Comparison of ENCODE assay signal across 24 cellular contexts in genomic region chr19:7980635-7981121, GRCh38. TPM values are rescaled to one million over a fixed set of nuclear protein-coding genes. Genes with fewer than 3 reads are reported as not detected.
"Had no signal": no experiment of that assay in that cellular context is flagged by ENCODE, and none has a peak within 500 bp of the region (broad histone marks: within the 10 kb centered on the region; RNA-seq: fewer than 3 reads in every experiment).

No MANE protein-coding gene starts in this region.

- H3K4me3 ChIP-seq: adrenal gland, ascending aorta, hepatocyte, lung, neural progenitor cell, prostate gland, uterus had no signal

- ATAC-seq: activated CD8-positive, alpha-beta T cell treated with anti-CD3 and anti-CD28 coated beads, Interleukin-2, amount 10 ng/mL, durations not matched to agents 7 days and 5 days; esophagus mucosa; naive thymus-derived CD4-positive, alpha-beta T cell had no signal

- H2AFZ ChIP-seq: hepatocyte, neural progenitor cell had no signal

- H3K27me3 ChIP-seq: adrenal gland, ascending aorta, brain microvascular endothelial cell, hepatocyte, neural progenitor cell, uterus had no signal

- DNase-seq: activated CD4-positive, alpha-beta T cell treated with anti-CD3 and anti-CD28 coated beads, Interleukin-2, amount 50 U/mL, for 1 hour; activated CD4-positive, CD25-positive, alpha-beta regulatory T cell treated with anti-CD3 and anti-CD28 coated beads, Interleukin-2, amount 50 U/mL, for 72 hours; activated CD8-positive, alpha-beta T cell treated with anti-CD3 and anti-CD28 coated beads, Interleukin-2, amount 10 ng/mL, durations not matched to agents 7 days and 5 days; activated gamma-delta T cell; adrenal gland; brain microvascular endothelial cell; central memory CD4-positive, alpha-beta T cell; dermis blood vessel endothelial cell; effector CD8-positive, alpha-beta T cell; foreskin melanocyte; immature natural killer cell; kidney glomerular epithelial cell; naive thymus-derived CD4-positive, alpha-beta T cell; trophoblast cell; uterus had no signal

- H3K4me1 ChIP-seq: ascending aorta, neural progenitor cell, prostate gland, uterus had no signal

- H3K9ac ChIP-seq: neural progenitor cell had no signal

- H3K9me3 ChIP-seq: adrenal gland, ascending aorta, prostate gland, uterus had no signal

- H3K27ac ChIP-seq: adrenal gland, ascending aorta, brain microvascular endothelial cell, hepatocyte, neural progenitor cell, prostate gland, uterus, VCaP had no signal

- H3K4me2 ChIP-seq: hepatocyte, neural progenitor cell had no signal

- FAIRE-seq: endothelial cell of umbilical vein had no signal

- H3K36me3 ChIP-seq: neural progenitor cell, uterus had no signal

RNA-seq across cellular contexts. Expression of gene CTXN1, which starts 54.7 kb away (rescaled TPM):
- total RNA-seq: ascending aorta; esophagus mucosa; T-helper 2 cell treated with Interferon-gamma antibody and Interleukin-4, amounts not matched to agents 100 ng/mL and 5 ng/mL, for 36 hours had no signal
- polyA plus RNA-seq: immature natural killer cell; naive thymus-derived CD4-positive, alpha-beta T cell had no signal
